ENCODE assay signal across 38 cellular contexts in genomic region chrX:44693255-44693654, GRCh38.
"Had no signal": no experiment of that assay in that cellular context is flagged by ENCODE, and none has a peak within 500 bp of the region (broad histone marks: within the 10 kb centered on the region; RNA-seq: fewer than 3 reads in every experiment).

No MANE protein-coding gene starts in this region.

- H3K4me3 ChIP-seq: PC-9 had no signal

- ATAC-seq: activated CD8-positive, alpha-beta memory T cell treated with anti-CD3 and anti-CD28 coated beads, Interleukin-2, amount 10 ng/mL, durations not matched to agents 7 days and 5 days; activated naive CD8-positive, alpha-beta T cell treated with anti-CD3 and anti-CD28 coated beads, Interleukin-2, amount 50 U/mL, for 24 hours; Right ventricle myocardium inferior; SK-N-SH treated with all-trans-retinoic acid at 6 μM for 48 hours had no signal

- H3K27me3 ChIP-seq: brain microvascular endothelial cell had no signal

- FAIRE-seq: RCC 7860 had no signal

- DNase-seq: activated CD4-positive, alpha-beta memory T cell treated with anti-CD3 and anti-CD28 coated beads, Interleukin-2, amount 10 ng/mL, durations not matched to agents 7 days and 5 days; activated CD4-positive, alpha-beta T cell treated with anti-CD3 and anti-CD28 coated beads for 1 hour; activated CD4-positive, alpha-beta T cell treated with anti-CD3 and anti-CD28 coated beads for 48 hours; activated CD4-positive, CD25-positive, alpha-beta regulatory T cell; activated CD8-positive, alpha-beta memory T cell treated with anti-CD3 and anti-CD28 coated beads for 24 hours; activated CD8-positive, alpha-beta memory T cell treated with anti-CD3 and anti-CD28 coated beads, Interleukin-2, amount 10 ng/mL, durations not matched to agents 7 days and 5 days; activated CD8-positive, alpha-beta memory T cell treated with anti-CD3 and anti-CD28 coated beads, Interleukin-2, amount 50 U/mL, for 48 hours; activated effector memory CD4-positive, alpha-beta T cell treated with Interleukin-2 at 50 U/mL for 16 hours; activated naive CD4-positive, alpha-beta T cell treated with anti-CD3 and anti-CD28 coated beads, Interleukin-2, amount 10 ng/mL, durations not matched to agents 7 days and 5 days; activated naive CD8-positive, alpha-beta T cell treated with anti-CD3 and anti-CD28 coated beads, Interleukin-2, amount 50 U/mL, for 24 hours; activated T-cell treated with anti-CD3 and anti-CD28 coated beads, Interleukin-2, amount 50 U/mL, for 48 hours; anterior cingulate cortex; brain microvascular endothelial cell; central memory CD4-positive, alpha-beta T cell; Karpas-422; KBM-7; MM.1S; NCI-H1092 treated with DMSO at 0.1 percent for 48 hours; NCI-H1417; NCI-H146; NCI-H187; NCI-H2029 treated with DMSO at 0.1 percent for 48 hours; NCI-H2107; NCI-H2171; NCI-H510A; NCI-H526; NCI-H748 treated with DMSO at 0.1 percent for 48 hours; NK-92 treated with Interleukin-12 subunit alpha and Interleukin-12 subunit beta, amount 100 ng/mL, for 24 hours; PC-9; SIG-M5; SW 1271; T-helper 1 cell; T1000; WERI-Rb-1 had no signal

- H3K27ac ChIP-seq: brain microvascular endothelial cell, PC-9, RWPE1, WERI-Rb-1 had no signal

- H3K36me3 ChIP-seq: brain microvascular endothelial cell, WERI-Rb-1 had no signal

- H2AFZ ChIP-seq: PC-9 had no signal

- H3K4me2 ChIP-seq: PC-9 had no signal
